Comparison of ENCODE assay signal across 26 cellular contexts in the genomic region with DNA sequence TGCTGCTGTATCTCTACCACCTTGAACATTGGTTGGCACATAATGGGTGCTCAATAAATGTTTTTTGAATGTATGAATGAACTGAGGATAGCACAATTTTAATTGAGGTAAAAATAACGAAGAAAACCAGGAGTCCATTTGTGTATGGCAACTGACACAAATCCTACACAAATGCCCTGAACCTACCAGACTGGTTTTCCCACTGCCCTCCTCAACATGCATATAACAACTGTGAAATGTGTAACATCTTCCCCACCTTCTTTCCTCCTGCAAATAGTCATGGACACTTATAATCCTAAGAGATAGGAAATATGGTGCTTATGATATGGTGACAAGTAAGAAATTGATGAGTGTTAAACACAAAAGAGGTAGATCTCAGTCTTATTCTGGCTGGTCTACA.
"Had no signal": no experiment of that assay in that cellular context is flagged by ENCODE, and none has a peak within 500 bp of the region (broad histone marks: within the 10 kb centered on the region; RNA-seq: fewer than 3 reads in every experiment).

No MANE protein-coding gene starts in this region.

- DNase-seq: activated CD4-positive, alpha-beta T cell treated with anti-CD3 and anti-CD28 coated beads for 1 hour; activated CD4-positive, alpha-beta T cell treated with anti-CD3 and anti-CD28 coated beads, Interleukin-2, amount 50 U/mL, for 4 hours; activated CD4-positive, CD25-positive, alpha-beta regulatory T cell; activated CD8-positive, alpha-beta T cell treated with anti-CD3 and anti-CD28 coated beads, Interleukin-2, amount 10 ng/mL, durations not matched to agents 7 days and 5 days; activated gamma-delta T cell; activated naive CD4-positive, alpha-beta T cell treated with Interleukin-2 at 50 U/mL for 16 hours; activated naive CD8-positive, alpha-beta T cell treated with anti-CD3 and anti-CD28 coated beads, Interleukin-2, amount 50 U/mL, for 24 hours; activated T-cell treated with anti-CD3 and anti-CD28 coated beads, Interleukin-2, amount 50 U/mL, for 24 hours; anterior cingulate cortex; brain microvascular endothelial cell; central memory CD4-positive, alpha-beta T cell; KG1; NCI-H1105; NCI-H1417 treated with DMSO at 0.1 percent for 48 hours; NCI-H1694; NCI-H1930; NCI-H2081 treated with DMSO at 0.1 percent for 48 hours; NCI-H345; NCI-H526 treated with DMSO at 0.1 percent for 48 hours; Right ventricle myocardium superior; SW 1271; T-helper 9 cell; WERI-Rb-1 had no signal

- ATAC-seq: activated CD8-positive, alpha-beta T cell treated with anti-CD3 and anti-CD28 coated beads, Interleukin-2, amount 10 ng/mL, durations not matched to agents 7 days and 5 days; activated naive CD8-positive, alpha-beta T cell treated with anti-CD3 and anti-CD28 coated beads, Interleukin-2, amount 50 U/mL, for 24 hours had no signal

- H3K4me3 Mint-ChIP-seq: activated CD4-positive, alpha-beta T cell treated with anti-CD3 and anti-CD28 coated beads, Interleukin-2, amount 10 ng/mL, durations not matched to agents 24 days and 14 days; activated CD8-positive, alpha-beta T cell treated with anti-CD3 and anti-CD28 coated beads, Interleukin-2, amount 10 ng/mL, durations not matched to agents 7 days and 5 days; activated naive CD8-positive, alpha-beta T cell; activated naive CD8-positive, alpha-beta T cell treated with anti-CD3 and anti-CD28 coated beads, Interleukin-2, amount 50 U/mL, for 24 hours; activated T-cell treated with anti-CD3 and anti-CD28 coated beads, Interleukin-2, amount 50 U/mL, for 24 hours had no signal

- H3K9me3 Mint-ChIP-seq: activated CD4-positive, alpha-beta T cell treated with anti-CD3 and anti-CD28 coated beads, Interleukin-2, amount 10 ng/mL, durations not matched to agents 24 days and 14 days; activated naive CD8-positive, alpha-beta T cell treated with anti-CD3 and anti-CD28 coated beads, Interleukin-2, amount 50 U/mL, for 24 hours; activated T-cell treated with anti-CD3 and anti-CD28 coated beads, Interleukin-2, amount 50 U/mL, for 24 hours; activated T-helper 2 cell treated with anti-CD3 and anti-CD28 coated beads, Interferon-gamma antibody, Interleukin-2, Interleukin-4, amounts not matched to agents 10 μg/mL and 5 μg/mL and 100 μg/mL, durations not matched to agents 14 hours and 24 hours and 36 hours had no signal

- H3K36me3 ChIP-seq: brain microvascular endothelial cell, WERI-Rb-1 had no signal

- H3K27me3 ChIP-seq: brain microvascular endothelial cell had no signal

- H3K27ac ChIP-seq: brain microvascular endothelial cell, WERI-Rb-1 had no signal

- H3K27ac Mint-ChIP-seq: activated CD4-positive, alpha-beta T cell treated with anti-CD3 and anti-CD28 coated beads, Interleukin-2, amount 10 ng/mL, durations not matched to agents 24 days and 14 days; activated CD8-positive, alpha-beta T cell treated with anti-CD3 and anti-CD28 coated beads, Interleukin-2, amount 10 ng/mL, durations not matched to agents 7 days and 5 days; activated naive CD8-positive, alpha-beta T cell; activated naive CD8-positive, alpha-beta T cell treated with anti-CD3 and anti-CD28 coated beads, Interleukin-2, amount 50 U/mL, for 24 hours; activated T-cell treated with anti-CD3 and anti-CD28 coated beads, Interleukin-2, amount 50 U/mL, for 24 hours; activated T-helper 2 cell treated with anti-CD3 and anti-CD28 coated beads, Interferon-gamma antibody, Interleukin-2, Interleukin-4, amounts not matched to agents 10 μg/mL and 5 μg/mL and 100 μg/mL, durations not matched to agents 14 hours and 24 hours and 36 hours had no signal

- H3K36me3 Mint-ChIP-seq: activated naive CD8-positive, alpha-beta T cell had no signal
